Comparison of ENCODE assay signal across 2 cellular contexts in genomic region chr22:31217890-31218287, GRCh38.
TF ChIP-seq lines count a peak whose summit lies in the region.

No MANE protein-coding gene starts in this region.

TF ChIP-seq in GM23338, 12 proteins besides CTCF, POLR2A, EP300 and RAD21 (continued from another document):
- TF ChIP-seq ZNF462 (CRISPR knock-in tag; IDR thresholded peaks at IDR 0.05) (no peak), NANOG (IDR thresholded peaks at IDR 0.05; ENCODE audit: borderline replicate concordance) (no peak), STAT1 (IDR thresholded peaks at IDR 0.05; ENCODE audit: unreplicated experiment) (no peak), CREB1 (CRISPR knock-in tag; IDR thresholded peaks at IDR 0.05; ENCODE audit: low read depth) (no peak), EZH2phosphoT487 (IDR thresholded peaks at IDR 0.05; ENCODE audit: unreplicated experiment) (no peak), JUNB (IDR thresholded peaks at IDR 0.05; ENCODE audit: unreplicated experiment) (no peak), EZH2 (IDR thresholded peaks at IDR 0.05; ENCODE audit: low read depth, unreplicated experiment) (no peak), REST (IDR thresholded peaks at IDR 0.05; ENCODE audit: unreplicated experiment) (no peak), ZNF331 (CRISPR knock-in tag; IDR thresholded peaks at IDR 0.05; ENCODE audit: low read depth) (no peak)
- TF ChIP-seq, protein P1, sequence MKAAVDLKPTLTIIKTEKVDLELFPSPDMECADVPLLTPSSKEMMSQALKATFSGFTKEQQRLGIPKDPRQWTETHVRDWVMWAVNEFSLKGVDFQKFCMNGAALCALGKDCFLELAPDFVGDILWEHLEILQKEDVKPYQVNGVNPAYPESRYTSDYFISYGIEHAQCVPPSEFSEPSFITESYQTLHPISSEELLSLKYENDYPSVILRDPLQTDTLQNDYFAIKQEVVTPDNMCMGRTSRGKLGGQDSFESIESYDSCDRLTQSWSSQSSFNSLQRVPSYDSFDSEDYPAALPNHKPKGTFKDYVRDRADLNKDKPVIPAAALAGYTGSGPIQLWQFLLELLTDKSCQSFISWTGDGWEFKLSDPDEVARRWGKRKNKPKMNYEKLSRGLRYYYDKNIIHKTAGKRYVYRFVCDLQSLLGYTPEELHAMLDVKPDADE (IDR thresholded peaks at IDR 0.05): no peak

TF ChIP-seq in liver, 16 proteins besides CTCF, POLR2A, EP300 and RAD21 (continued from another document):
- TF ChIP-seq, protein P2, sequence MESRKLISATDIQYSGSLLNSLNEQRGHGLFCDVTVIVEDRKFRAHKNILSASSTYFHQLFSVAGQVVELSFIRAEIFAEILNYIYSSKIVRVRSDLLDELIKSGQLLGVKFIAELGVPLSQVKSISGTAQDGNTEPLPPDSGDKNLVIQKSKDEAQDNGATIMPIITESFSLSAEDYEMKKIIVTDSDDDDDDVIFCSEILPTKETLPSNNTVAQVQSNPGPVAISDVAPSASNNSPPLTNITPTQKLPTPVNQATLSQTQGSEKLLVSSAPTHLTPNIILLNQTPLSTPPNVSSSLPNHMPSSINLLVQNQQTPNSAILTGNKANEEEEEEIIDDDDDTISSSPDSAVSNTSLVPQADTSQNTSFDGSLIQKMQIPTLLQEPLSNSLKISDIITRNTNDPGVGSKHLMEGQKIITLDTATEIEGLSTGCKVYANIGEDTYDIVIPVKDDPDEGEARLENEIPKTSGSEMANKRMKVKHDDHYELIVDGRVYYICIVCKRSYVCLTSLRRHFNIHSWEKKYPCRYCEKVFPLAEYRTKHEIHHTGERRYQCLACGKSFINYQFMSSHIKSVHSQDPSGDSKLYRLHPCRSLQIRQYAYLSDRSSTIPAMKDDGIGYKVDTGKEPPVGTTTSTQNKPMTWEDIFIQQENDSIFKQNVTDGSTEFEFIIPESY (IDR thresholded peaks at IDR 0.05): no peak
- TF ChIP-seq TAF1 (conservative IDR thresholded peaks at IDR 0.05) (no peak), GABPA (IDR thresholded peaks at IDR 0.05 in 1 of 2, conservative IDR thresholded peaks at IDR 0.05 in 1 of 2) (no peak), SP1 (IDR thresholded peaks at IDR 0.05) (no peak), RXRA (IDR thresholded peaks at IDR 0.05) (no peak), HNF4G (IDR thresholded peaks at IDR 0.05) (no peak), YY1 (IDR thresholded peaks at IDR 0.05) (no peak)
- TF ChIP-seq, protein P3, sequence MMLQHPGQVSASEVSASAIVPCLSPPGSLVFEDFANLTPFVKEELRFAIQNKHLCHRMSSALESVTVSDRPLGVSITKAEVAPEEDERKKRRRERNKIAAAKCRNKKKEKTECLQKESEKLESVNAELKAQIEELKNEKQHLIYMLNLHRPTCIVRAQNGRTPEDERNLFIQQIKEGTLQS (IDR thresholded peaks at IDR 0.05): no peak
TF ChIP-seq in liver: peak in this region for 0.
